Comparison of ENCODE assay signal across 1 cellular context in the genomic region with DNA sequence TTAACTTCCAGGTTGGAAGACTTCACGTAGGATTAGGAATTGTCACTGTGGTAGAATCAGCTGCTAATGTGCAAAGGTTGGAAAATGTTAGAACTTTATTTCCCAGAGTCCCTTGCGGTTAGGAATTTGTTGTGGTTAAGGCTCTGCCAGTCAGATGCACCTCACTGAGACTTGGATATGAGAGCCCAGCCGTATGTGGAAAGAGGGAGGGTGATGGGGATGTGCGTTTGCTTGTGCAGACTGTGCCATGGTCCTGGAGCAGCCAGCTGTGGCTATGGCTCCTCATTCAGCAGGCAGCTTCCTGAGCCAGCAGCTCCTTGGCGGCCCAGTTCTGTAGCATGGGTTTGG.
A peak's percentile ranks its signal among the peaks of the same experiment; 100 is the strongest.
TF ChIP-seq lines count a peak whose summit lies in the region.

No MANE protein-coding gene starts in this region.

TF ChIP-seq in HepG2, 621 proteins besides CTCF, POLR2A, EP300 and RAD21:
- TF ChIP-seq SETDB1 (CRISPR knock-in tag; IDR thresholded peaks at IDR 0.05; ENCODE audit: borderline replicate concordance): no peak
- peak; percentile 29 for TF ChIP-seq RBM22 (optimal IDR thresholded peaks at IDR 0.05; ENCODE audit: low read length)
